Comparison of ENCODE assay signal across 30 cellular contexts in the genomic region with DNA sequence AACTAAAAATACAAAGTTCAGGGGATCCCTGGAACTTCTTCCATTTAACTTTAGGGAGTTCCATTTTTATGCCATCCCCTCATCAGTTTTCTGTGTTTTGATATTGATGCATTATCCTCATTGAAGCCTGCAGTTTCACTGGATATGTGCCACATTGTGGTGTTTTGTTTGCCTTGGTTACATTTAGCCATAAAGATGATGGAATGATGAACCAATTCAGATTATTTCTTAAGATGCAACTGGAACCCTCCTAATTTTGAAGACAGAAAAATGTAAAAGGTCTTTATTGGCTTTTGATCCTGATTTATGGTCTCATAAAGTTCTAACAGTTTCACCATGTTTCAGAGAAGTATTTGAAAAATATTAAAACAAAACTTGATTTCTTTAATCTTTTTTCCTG.
"Had no signal": no experiment of that assay in that cellular context is flagged by ENCODE, and none has a peak within 500 bp of the region (broad histone marks: within the 10 kb centered on the region; RNA-seq: fewer than 3 reads in every experiment).

No MANE protein-coding gene starts in this region.

- H3K9ac ChIP-seq: KMS-11 had no signal

- ATAC-seq: SK-N-SH treated with all-trans-retinoic acid at 6 μM for 48 hours had no signal

- H3K4me3 ChIP-seq: Peyer's patch, SJCRH30, SK-N-MC had no signal

- DNase-seq: Karpas-422, KBM-7, MM.1S, MV-4-11, NCI-H1092, NCI-H1105, NCI-H1417, NCI-H1436, NCI-H146, NCI-H1694, NCI-H187, NCI-H1930, NCI-H2029 treated with DMSO at 0.1 percent for 48 hours, NCI-H2081 treated with DMSO at 0.1 percent for 48 hours, NCI-H2171, NCI-H226, NCI-H446 treated with DMSO at 0.1 percent for 48 hours, NCI-H510A, NCI-H524, NCI-H526, NCI-H748 treated with DMSO at 0.1 percent for 48 hours, NCI-H82, Peyer's patch, Right ventricle myocardium superior, RPMI8226, SIG-M5, SJCRH30 had no signal

- H3K27ac ChIP-seq: KMS-11, Peyer's patch, SJCRH30, SK-N-MC had no signal

- H3K9me3 ChIP-seq: Peyer's patch, SJCRH30 had no signal

- H3K4me1 ChIP-seq: Peyer's patch, SJCRH30 had no signal

- H3K27me3 ChIP-seq: Peyer's patch, SJCRH30 had no signal

- H3K36me3 ChIP-seq: Peyer's patch, SJCRH30 had no signal
